Comparison of ENCODE assay signal across 26 cellular contexts in genomic region chr11:30801357-30801756, GRCh38.
"Had no signal": no experiment of that assay in that cellular context is flagged by ENCODE, and none has a peak within 500 bp of the region (broad histone marks: within the 10 kb centered on the region; RNA-seq: fewer than 3 reads in every experiment).

No MANE protein-coding gene starts in this region.

- H3K27ac ChIP-seq: ascending aorta, Peyer's patch, RWPE1, SJSA1 had no signal

- H3K4me1 ChIP-seq: ascending aorta, Peyer's patch, SJSA1 had no signal

- DNase-seq: activated CD4-positive, alpha-beta T cell treated with anti-CD3 and anti-CD28 coated beads for 48 hours; activated CD4-positive, alpha-beta T cell treated with anti-CD3 and anti-CD28 coated beads, Interleukin-2, amount 50 U/mL, for 4 hours; activated CD4-positive, CD25-positive, alpha-beta regulatory T cell treated with anti-CD3 and anti-CD28 coated beads, Interleukin-2, amount 50 U/mL, for 72 hours; activated CD8-positive, alpha-beta memory T cell treated with anti-CD3 and anti-CD28 coated beads, Interleukin-2, amount 10 ng/mL, durations not matched to agents 7 days and 5 days; activated effector memory CD4-positive, alpha-beta T cell treated with Interleukin-2 at 50 U/mL for 16 hours; activated naive CD4-positive, alpha-beta T cell treated with Interleukin-2 at 50 U/mL for 16 hours; activated naive CD8-positive, alpha-beta T cell treated with anti-CD3 and anti-CD28 coated beads, Interleukin-2, amount 50 U/mL, for 24 hours; activated T-cell treated with anti-CD3 and anti-CD28 coated beads, Interleukin-2, amount 50 U/mL, for 24 hours; amniotic stem cell; KG1; NCI-H1092; NCI-H1417; NCI-H1930; NCI-H2171; NCI-H226; NCI-H526; NCI-H82; Peyer's patch; Right ventricle myocardium superior; SW 1271 had no signal

- H3K4me3 ChIP-seq: ascending aorta, Peyer's patch, SJSA1 had no signal

- H3K27me3 ChIP-seq: ascending aorta, Peyer's patch, SJSA1 had no signal

- H3K9me3 ChIP-seq: Peyer's patch, SJSA1 had no signal

- ATAC-seq: activated CD8-positive, alpha-beta memory T cell treated with anti-CD3 and anti-CD28 coated beads, Interleukin-2, amount 10 ng/mL, durations not matched to agents 7 days and 5 days; activated naive CD4-positive, alpha-beta T cell treated with anti-CD3 and anti-CD28 coated beads, Interleukin-2, amount 50 U/mL, for 72 hours; activated naive CD8-positive, alpha-beta T cell treated with anti-CD3 and anti-CD28 coated beads, Interleukin-2, amount 50 U/mL, for 24 hours; SK-N-SH treated with all-trans-retinoic acid at 6 μM for 48 hours; WTC11 had no signal

- H3K36me3 ChIP-seq: ascending aorta, Peyer's patch, SJSA1 had no signal
